In genomic region chr12:124754949-124755800, GRCh38 we compare ENCODE assay signal across 8 cellular contexts.
DNase-seq lines count a peak whose midpoint lies in the region; ATAC-seq lines count a peak whose summit lies in the region.

No MANE protein-coding gene starts in this region.

- ATAC-seq in GM19043 (IDR thresholded peaks at IDR 0.05; ENCODE audit: low read depth, unreplicated experiment) (peak; percentile 59), GM18502 (IDR thresholded peaks at IDR 0.05; ENCODE audit: poor library complexity, unreplicated experiment) (no peak), HG02642 (IDR thresholded peaks at IDR 0.05; ENCODE audit: poor library complexity, unreplicated experiment) (no peak)

- DNase-seq in NCI-H2171 (lab: John Stamatoyannopoulos, UW) = peak; percentile 95
- DNase-seq in astrocyte of the hippocampus (ENCODE audit: low read depth, low spot score) = peak; percentile 86
- peak; percentile 56 for DNase-seq in iPS-NIHi7 (ENCODE audit: extremely low spot score)
- DNase-seq in smooth muscle cell of the brain vasculature (ENCODE audit: low read depth, low spot score) = peak; percentile 79
- no peak for DNase-seq in T1000 (lab: John Stamatoyannopoulos, UW)
